ENCODE assay signal across 1 cellular context in the genomic region with DNA sequence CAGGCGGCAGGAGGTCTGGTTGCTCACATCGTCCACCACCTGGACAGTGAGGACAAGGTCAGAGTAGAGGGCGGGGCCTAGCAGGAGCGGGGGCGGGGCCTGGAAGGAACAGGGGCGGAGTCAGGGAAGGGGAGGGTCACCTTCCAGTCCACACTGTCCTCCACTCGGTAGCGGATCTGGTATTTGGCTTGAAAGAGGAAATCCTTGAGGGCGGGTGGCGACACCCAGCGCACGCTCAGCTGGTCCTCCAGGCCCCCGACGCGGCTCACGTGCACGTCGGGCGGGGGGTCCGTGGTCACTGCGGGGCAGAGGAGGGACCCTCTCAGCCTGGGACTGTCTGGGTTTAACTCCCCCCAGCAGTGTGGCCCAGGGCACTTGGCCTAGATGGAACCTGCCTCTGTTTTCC.
TF ChIP-seq lines count a peak whose summit lies in the region.

No MANE protein-coding gene starts in this region.

TF ChIP-seq in H1, 55 proteins besides CTCF, POLR2A, EP300 and RAD21:
- TF ChIP-seq SIX5 (IDR thresholded peaks at IDR 0.05; ENCODE audit: low read depth, low read length), result no peak
- TF ChIP-seq NANOG (IDR thresholded peaks at IDR 0.05; ENCODE audit: insufficient read depth, low read depth, low read length, poor library complexity, severe bottlenecking), result no peak
- TF ChIP-seq SIRT6 (IDR thresholded peaks at IDR 0.05; ENCODE audit: low read length), result no peak
- no peak for TF ChIP-seq CREB1 (IDR thresholded peaks at IDR 0.05)
- TF ChIP-seq, protein P1, sequence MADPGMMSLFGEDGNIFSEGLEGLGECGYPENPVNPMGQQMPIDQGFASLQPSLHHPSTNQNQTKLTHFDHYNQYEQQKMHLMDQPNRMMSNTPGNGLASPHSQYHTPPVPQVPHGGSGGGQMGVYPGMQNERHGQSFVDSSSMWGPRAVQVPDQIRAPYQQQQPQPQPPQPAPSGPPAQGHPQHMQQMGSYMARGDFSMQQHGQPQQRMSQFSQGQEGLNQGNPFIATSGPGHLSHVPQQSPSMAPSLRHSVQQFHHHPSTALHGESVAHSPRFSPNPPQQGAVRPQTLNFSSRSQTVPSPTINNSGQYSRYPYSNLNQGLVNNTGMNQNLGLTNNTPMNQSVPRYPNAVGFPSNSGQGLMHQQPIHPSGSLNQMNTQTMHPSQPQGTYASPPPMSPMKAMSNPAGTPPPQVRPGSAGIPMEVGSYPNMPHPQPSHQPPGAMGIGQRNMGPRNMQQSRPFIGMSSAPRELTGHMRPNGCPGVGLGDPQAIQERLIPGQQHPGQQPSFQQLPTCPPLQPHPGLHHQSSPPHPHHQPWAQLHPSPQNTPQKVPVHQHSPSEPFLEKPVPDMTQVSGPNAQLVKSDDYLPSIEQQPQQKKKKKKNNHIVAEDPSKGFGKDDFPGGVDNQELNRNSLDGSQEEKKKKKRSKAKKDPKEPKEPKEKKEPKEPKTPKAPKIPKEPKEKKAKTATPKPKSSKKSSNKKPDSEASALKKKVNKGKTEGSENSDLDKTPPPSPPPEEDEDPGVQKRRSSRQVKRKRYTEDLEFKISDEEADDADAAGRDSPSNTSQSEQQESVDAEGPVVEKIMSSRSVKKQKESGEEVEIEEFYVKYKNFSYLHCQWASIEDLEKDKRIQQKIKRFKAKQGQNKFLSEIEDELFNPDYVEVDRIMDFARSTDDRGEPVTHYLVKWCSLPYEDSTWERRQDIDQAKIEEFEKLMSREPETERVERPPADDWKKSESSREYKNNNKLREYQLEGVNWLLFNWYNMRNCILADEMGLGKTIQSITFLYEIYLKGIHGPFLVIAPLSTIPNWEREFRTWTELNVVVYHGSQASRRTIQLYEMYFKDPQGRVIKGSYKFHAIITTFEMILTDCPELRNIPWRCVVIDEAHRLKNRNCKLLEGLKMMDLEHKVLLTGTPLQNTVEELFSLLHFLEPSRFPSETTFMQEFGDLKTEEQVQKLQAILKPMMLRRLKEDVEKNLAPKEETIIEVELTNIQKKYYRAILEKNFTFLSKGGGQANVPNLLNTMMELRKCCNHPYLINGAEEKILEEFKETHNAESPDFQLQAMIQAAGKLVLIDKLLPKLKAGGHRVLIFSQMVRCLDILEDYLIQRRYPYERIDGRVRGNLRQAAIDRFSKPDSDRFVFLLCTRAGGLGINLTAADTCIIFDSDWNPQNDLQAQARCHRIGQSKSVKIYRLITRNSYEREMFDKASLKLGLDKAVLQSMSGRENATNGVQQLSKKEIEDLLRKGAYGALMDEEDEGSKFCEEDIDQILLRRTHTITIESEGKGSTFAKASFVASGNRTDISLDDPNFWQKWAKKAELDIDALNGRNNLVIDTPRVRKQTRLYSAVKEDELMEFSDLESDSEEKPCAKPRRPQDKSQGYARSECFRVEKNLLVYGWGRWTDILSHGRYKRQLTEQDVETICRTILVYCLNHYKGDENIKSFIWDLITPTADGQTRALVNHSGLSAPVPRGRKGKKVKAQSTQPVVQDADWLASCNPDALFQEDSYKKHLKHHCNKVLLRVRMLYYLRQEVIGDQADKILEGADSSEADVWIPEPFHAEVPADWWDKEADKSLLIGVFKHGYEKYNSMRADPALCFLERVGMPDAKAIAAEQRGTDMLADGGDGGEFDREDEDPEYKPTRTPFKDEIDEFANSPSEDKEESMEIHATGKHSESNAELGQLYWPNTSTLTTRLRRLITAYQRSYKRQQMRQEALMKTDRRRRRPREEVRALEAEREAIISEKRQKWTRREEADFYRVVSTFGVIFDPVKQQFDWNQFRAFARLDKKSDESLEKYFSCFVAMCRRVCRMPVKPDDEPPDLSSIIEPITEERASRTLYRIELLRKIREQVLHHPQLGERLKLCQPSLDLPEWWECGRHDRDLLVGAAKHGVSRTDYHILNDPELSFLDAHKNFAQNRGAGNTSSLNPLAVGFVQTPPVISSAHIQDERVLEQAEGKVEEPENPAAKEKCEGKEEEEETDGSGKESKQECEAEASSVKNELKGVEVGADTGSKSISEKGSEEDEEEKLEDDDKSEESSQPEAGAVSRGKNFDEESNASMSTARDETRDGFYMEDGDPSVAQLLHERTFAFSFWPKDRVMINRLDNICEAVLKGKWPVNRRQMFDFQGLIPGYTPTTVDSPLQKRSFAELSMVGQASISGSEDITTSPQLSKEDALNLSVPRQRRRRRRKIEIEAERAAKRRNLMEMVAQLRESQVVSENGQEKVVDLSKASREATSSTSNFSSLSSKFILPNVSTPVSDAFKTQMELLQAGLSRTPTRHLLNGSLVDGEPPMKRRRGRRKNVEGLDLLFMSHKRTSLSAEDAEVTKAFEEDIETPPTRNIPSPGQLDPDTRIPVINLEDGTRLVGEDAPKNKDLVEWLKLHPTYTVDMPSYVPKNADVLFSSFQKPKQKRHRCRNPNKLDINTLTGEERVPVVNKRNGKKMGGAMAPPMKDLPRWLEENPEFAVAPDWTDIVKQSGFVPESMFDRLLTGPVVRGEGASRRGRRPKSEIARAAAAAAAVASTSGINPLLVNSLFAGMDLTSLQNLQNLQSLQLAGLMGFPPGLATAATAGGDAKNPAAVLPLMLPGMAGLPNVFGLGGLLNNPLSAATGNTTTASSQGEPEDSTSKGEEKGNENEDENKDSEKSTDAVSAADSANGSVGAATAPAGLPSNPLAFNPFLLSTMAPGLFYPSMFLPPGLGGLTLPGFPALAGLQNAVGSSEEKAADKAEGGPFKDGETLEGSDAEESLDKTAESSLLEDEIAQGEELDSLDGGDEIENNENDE (IDR thresholded peaks at IDR 0.05; ENCODE audit: insufficient replicate concordance, low read length), result no peak
- no peak for TF ChIP-seq ASH2L (IDR thresholded peaks at IDR 0.05; ENCODE audit: low read length)
- no peak for TF ChIP-seq POLR2AphosphoS5 (IDR thresholded peaks at IDR 0.05; ENCODE audit: low read depth, low read length)
- no peak for TF ChIP-seq SIN3A (conservative IDR thresholded peaks at IDR 0.05 in 1 of 2, IDR thresholded peaks at IDR 0.05 in 1 of 2; ENCODE audit: low read depth in 1 of 2, low read length in 2 of 2)
- TF ChIP-seq RFX5 (IDR thresholded peaks at IDR 0.05; ENCODE audit: borderline replicate concordance, low read depth, low read length), result no peak
- TF ChIP-seq EGR1 (IDR thresholded peaks at IDR 0.05; ENCODE audit: borderline replicate concordance, low read depth, low read length), result no peak
- TF ChIP-seq KDM1A (IDR thresholded peaks at IDR 0.05; ENCODE audit: borderline replicate concordance, low read length), result no peak
- TF ChIP-seq TEAD4 (IDR thresholded peaks at IDR 0.05; ENCODE audit: low read depth, low read length), result no peak
- no peak for TF ChIP-seq CBX8 (IDR thresholded peaks at IDR 0.05; ENCODE audit: borderline replicate concordance, low read depth, low read length)
- no peak for TF ChIP-seq JUND (IDR thresholded peaks at IDR 0.05; ENCODE audit: low read length)
- no peak for TF ChIP-seq PHF8 (conservative IDR thresholded peaks at IDR 0.05; ENCODE audit: low read depth, low read length)
- TF ChIP-seq EZH2 (IDR thresholded peaks at IDR 0.05; ENCODE audit: low read depth, low read length, severe bottlenecking), result no peak
